27 cellular contexts compared by ENCODE assay signal in the genomic region with DNA sequence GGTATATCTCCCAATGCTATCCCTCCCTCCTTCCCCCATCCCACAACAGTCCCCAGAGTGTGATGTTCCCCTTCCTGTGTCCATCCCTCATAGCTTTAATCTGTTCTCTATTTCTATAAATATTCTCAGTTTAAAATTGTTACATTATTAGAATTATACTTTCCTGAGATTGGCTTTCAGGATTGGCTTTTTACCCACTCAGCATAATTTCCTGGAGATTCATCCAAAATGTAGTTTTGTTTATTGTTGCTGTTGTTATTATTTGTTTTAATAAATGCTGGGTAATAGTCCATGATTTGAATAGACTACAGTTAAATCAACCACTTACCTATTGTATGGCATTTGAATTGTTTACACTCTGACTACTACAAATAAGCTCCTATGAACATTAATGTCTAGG.
"Had no signal": no experiment of that assay in that cellular context is flagged by ENCODE, and none has a peak within 500 bp of the region (broad histone marks: within the 10 kb centered on the region; RNA-seq: fewer than 3 reads in every experiment).

No MANE protein-coding gene starts in this region.

- H3K4me3 ChIP-seq: colonic mucosa, esophagus squamous epithelium, gastrocnemius medialis, heart right ventricle, left lung, lower lobe of right lung, mucosa of descending colon had no signal

- H3K9me3 Mint-ChIP-seq: dendritic cell treated with granulocyte-macrophage colony-stimulating factor and Interleukin-4, amounts not matched to agents 40 ng/mL and 50 ng/mL, for 4 days; endodermal cell had no signal

- H3K36me3 ChIP-seq: colonic mucosa, esophagus squamous epithelium, gastrocnemius medialis, heart right ventricle, left lung, lower lobe of right lung had no signal

- H3K27me3 ChIP-seq: colonic mucosa, esophagus squamous epithelium, gastrocnemius medialis, heart right ventricle, left lung had no signal

- H3K36me3 Mint-ChIP-seq: mesothelial cell of epicardium, naive B cell had no signal

- H3K27ac ChIP-seq: colonic mucosa, epithelial cell of prostate, esophagus squamous epithelium, gastrocnemius medialis, heart right ventricle, left lung, lower lobe of right lung had no signal

- H3K4me1 ChIP-seq: colonic mucosa, esophagus squamous epithelium, gastrocnemius medialis, heart right ventricle, left lung, lower lobe of right lung had no signal

- H3K4me1 Mint-ChIP-seq: endodermal cell, mesothelial cell of epicardium, naive B cell had no signal

- FAIRE-seq: islet of Langerhans, keratinocyte had no signal

- H3K27me3 Mint-ChIP-seq: dendritic cell treated with granulocyte-macrophage colony-stimulating factor and Interleukin-4, amounts not matched to agents 40 ng/mL and 50 ng/mL, for 4 days; effector memory CD8-positive, alpha-beta T cell; naive B cell had no signal

- H3K4me3 Mint-ChIP-seq: dendritic cell treated with granulocyte-macrophage colony-stimulating factor and Interleukin-4, amounts not matched to agents 40 ng/mL and 50 ng/mL, for 4 days; effector memory CD8-positive, alpha-beta T cell; endodermal cell; mesothelial cell of epicardium; naive B cell had no signal

- ATAC-seq: effector memory CD8-positive, alpha-beta T cell; esophagus mucosa; gastrocnemius medialis; heart right ventricle; left cardiac atrium; left lung; left ventricle myocardium superior; lower lobe of right lung; mucosa of descending colon had no signal

- H3K27ac Mint-ChIP-seq: dendritic cell treated with granulocyte-macrophage colony-stimulating factor and Interleukin-4, amounts not matched to agents 40 ng/mL and 50 ng/mL, for 4 days; effector memory CD8-positive, alpha-beta T cell; endodermal cell; mesothelial cell of epicardium; naive B cell had no signal

- H3K9me3 ChIP-seq: colonic mucosa, esophagus squamous epithelium, gastrocnemius medialis, heart right ventricle, left lung, lower lobe of right lung had no signal

- DNase-seq: colonic mucosa; cortex of kidney; effector CD8-positive, alpha-beta T cell; effector memory CD8-positive, alpha-beta T cell; endodermal cell; erythroblast; esophagus squamous epithelium; foreskin fibroblast; foreskin melanocyte; gastrocnemius medialis; glutamatergic neuron; head of caudate nucleus; heart right ventricle; hippocampal formation; left cardiac atrium; left lung; left ventricle myocardium superior; lower lobe of right lung; mesenchymal stem cell; mucosa of descending colon; naive B cell had no signal
